In the genomic region with DNA sequence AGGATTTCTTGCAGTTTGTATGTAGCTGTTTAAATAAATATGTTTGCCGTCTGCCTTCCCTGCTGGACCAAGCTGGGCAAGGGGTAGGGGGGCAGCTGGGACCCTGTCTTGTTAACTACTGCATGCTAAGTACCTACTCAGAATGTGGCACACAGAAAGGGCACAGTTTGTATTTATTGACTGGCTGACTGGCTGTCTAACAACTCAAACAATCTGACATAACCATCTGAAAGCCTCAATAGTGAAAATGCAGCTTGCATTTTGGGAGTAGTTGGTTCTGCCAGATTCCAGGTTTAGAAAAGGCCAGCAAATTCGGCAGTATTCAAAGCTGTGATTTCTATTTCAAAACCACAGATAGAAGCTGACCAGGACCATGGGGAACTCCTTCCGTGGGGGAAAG, we compare ENCODE assay signal across 22 cellular contexts. TPM values are rescaled to one million over a fixed set of nuclear protein-coding genes. Genes with fewer than 3 reads are reported as not detected.
"Had no signal": no experiment of that assay in that cellular context is flagged by ENCODE, and none has a peak within 500 bp of the region (broad histone marks: within the 10 kb centered on the region; RNA-seq: fewer than 3 reads in every experiment).

No MANE protein-coding gene starts in this region.

- H3K4me1 ChIP-seq: parathyroid adenoma, psoas muscle had no signal

- H3K27ac ChIP-seq: gastrocnemius medialis, left ventricle myocardium inferior, parathyroid adenoma, psoas muscle had no signal

- H3K4me3 ChIP-seq: coronary artery, gastrocnemius medialis, heart right ventricle, left ventricle myocardium inferior, lung, psoas muscle, stomach had no signal

- H3K9ac ChIP-seq: parathyroid adenoma had no signal

- H3K36me3 ChIP-seq: gastrocnemius medialis, heart right ventricle, left ventricle myocardium inferior, stomach had no signal

- DNase-seq: central memory CD4-positive, alpha-beta T cell; effector CD8-positive, alpha-beta T cell; gastrocnemius medialis; heart right ventricle; hypothalamus; immature natural killer cell; left ventricle myocardium inferior; mesenchymal stem cell; naive B cell; nucleus accumbens; psoas muscle; retina; stimulated activated CD4-positive, alpha-beta T cell treated with anti-CD3 and anti-CD28 coated beads, Interleukin-2, amount 100 ng/mL, for 24 hours; stimulated activated CD4-positive, alpha-beta T cell treated with anti-CD3 and anti-CD28 coated beads, Interleukin-4, amount 100 ng/mL, for 4 hours; stimulated activated naive CD4-positive, alpha-beta T cell; stomach had no signal

- H2AFZ ChIP-seq: parathyroid adenoma had no signal

- H3K27ac Mint-ChIP-seq: immature natural killer cell, naive B cell, type B pancreatic cell had no signal

- H3K4me1 Mint-ChIP-seq: immature natural killer cell, naive B cell had no signal

- H3K9me3 ChIP-seq: gastrocnemius medialis, heart right ventricle, left ventricle myocardium inferior, psoas muscle, stomach had no signal

- H3K36me3 Mint-ChIP-seq: immature natural killer cell, naive B cell, type B pancreatic cell had no signal

- H3K79me2 ChIP-seq: parathyroid adenoma had no signal

- H3K27me3 ChIP-seq: gastrocnemius medialis, heart right ventricle, stomach had no signal

- H3K27me3 Mint-ChIP-seq: naive B cell, type B pancreatic cell had no signal

- H3K4me3 Mint-ChIP-seq: immature natural killer cell, naive B cell, type B pancreatic cell had no signal

- ATAC-seq: esophagus mucosa, gastrocnemius medialis, heart right ventricle, psoas muscle, sciatic nerve had no signal

RNA-seq across cellular contexts. Expression of a gene that starts 16.6 kb away (rescaled TPM):
- polyA plus RNA-seq: immature natural killer cell had no signal
